Comparison of ENCODE assay signal across 1 cellular context in genomic region chr12:104569348-104570173, GRCh38.
TF ChIP-seq lines count a peak whose summit lies in the region.

No MANE protein-coding gene starts in this region.

TF ChIP-seq in GM12878, 131 proteins besides CTCF, POLR2A, EP300 and RAD21 (continued from another document):
- TF ChIP-seq CREM (IDR thresholded peaks at IDR 0.05; ENCODE audit: low read depth), result peak; percentile 68
- no peak for TF ChIP-seq NR2C1 (IDR thresholded peaks at IDR 0.05)
- TF ChIP-seq JUNB (IDR thresholded peaks at IDR 0.05), result no peak; the same call in none of the 2 replicates
- peak; percentile 75 for TF ChIP-seq POLR2AphosphoS5 (IDR thresholded peaks at IDR 0.05; ENCODE audit: low read length)
